16 cellular contexts compared by ENCODE assay signal in genomic region chr6:10237284-10238043, GRCh38.
DNase-seq lines count a peak whose midpoint lies in the region; ATAC-seq, FAIRE-seq and TF ChIP-seq lines count a peak whose summit lies in the region.
"Had no signal": no experiment of that assay in that cellular context is flagged by ENCODE, and none has a peak within 500 bp of the region (broad histone marks: within the 10 kb centered on the region; RNA-seq: fewer than 3 reads in every experiment).

No MANE protein-coding gene starts in this region.

- H3K27ac ChIP-seq in Panc1 (ENCODE audit: low read length) (no peak overlapping the region; the same call in 1 of the 2 replicates), epithelial cell of prostate (peak overlapping the region; percentile 44), small intestine (ENCODE audit: low read depth in 1 of 2, low read length in 1 of 2) (no peak overlapping the region)

- FAIRE-seq in H54 (lab: Jason Lieb, UNC) = peak; percentile 99
- no peak for FAIRE-seq in small intestine (lab: Jason Lieb, UNC)
- FAIRE-seq: endothelial cell of umbilical vein, GM18507 had no signal

- BruUV-seq in Panc1 (replicated peaks; lab: Mats Ljungman, UMichigan) = no TSS peak

- 71 to 78% (median 75%) methylated on average over 10 of the region's 10 CpGs for WGBS in small intestine, 3 donors

- no peaks in the 10 kb centered on the region for H3K9me3 ChIP-seq in Panc1 (ENCODE audit: control insufficient read depth, insufficient read depth, low read depth, low read length)
- H3K9me3 ChIP-seq in small intestine (ENCODE audit: control insufficient read depth, low read depth) = no peaks in the 10 kb centered on the region

- in situ Hi-C loops in Panc1 (cut with HindIII; ENCODE audit: low pct_unique_long_range_greater_than_20kb, low sequenced_read_pairs) = no loop called here

- no peaks in the 10 kb centered on the region for H3K36me3 ChIP-seq in Panc1 (ENCODE audit: control insufficient read depth, insufficient read depth, low read length)
- no peaks in the 10 kb centered on the region for H3K36me3 ChIP-seq in small intestine (ENCODE audit: control insufficient read depth in 2 of 2, insufficient read depth in 2 of 2, low read length in 2 of 2)

- TF ChIP-seq POLR2A in H54 (IDR thresholded peaks at IDR 0.05; ENCODE audit: low read depth, low read length) = no peak
- TF ChIP-seq POLR2A in GM18505 (IDR thresholded peaks at IDR 0.05; ENCODE audit: borderline replicate concordance, extremely low read depth, insufficient read depth, insufficient read length) = no peak

- TF ChIP-seq CTCF in Panc1 (IDR thresholded peaks at IDR 0.05) (no peak), GM20000 (IDR thresholded peaks at IDR 0.05; ENCODE audit: extremely low read depth, missing control alignments) (no peak)

- POLR2A ChIA-PET in Panc1 (lab: Charles Lee) = no interaction called here

- H3K4me3 ChIP-seq in Panc1 (ENCODE audit: low read depth in 2 of 2, low read length in 2 of 2) (no peak overlapping the region), small intestine (ENCODE audit: low read depth in 1 of 2, low read length in 2 of 2) (no peak overlapping the region)

- H3K27me3 ChIP-seq in Panc1 (ENCODE audit: control insufficient read depth, insufficient read depth, low read length) (no peaks in the 10 kb centered on the region), small intestine (ENCODE audit: control insufficient read depth in 2 of 2, insufficient read depth in 2 of 2, low read length in 2 of 2) (no peaks in the 10 kb centered on the region)

- H3K4me1 ChIP-seq in Panc1 (ENCODE audit: control insufficient read depth, insufficient read depth, low read length) (peaks cover 9% of the 10 kb centered on the region; the same call in 1 of the 2 replicates), small intestine (ENCODE audit: control insufficient read depth in 2 of 2, insufficient read depth in 1 of 2, low read depth in 1 of 2, low read length in 1 of 2) (no peaks in the 10 kb centered on the region)

- intact Hi-C loops in Panc1 (cut with micrococcal nuclease; ENCODE audit: unreplicated experiment) = no loop called here

- DNase-seq in H54 (ENCODE audit: insufficient read length, low spot score) (peak; percentile 59), Panc1 (ENCODE audit: low read depth, low spot score) (peak; percentile 64), epithelial cell of prostate (ENCODE audit: low read depth, low spot score) (peak; percentile 87), small intestine (peak; percentile 4), GM20000 (ENCODE audit: low spot score) (no peak)
- DNase-seq in stimulated activated naive CD4-positive, alpha-beta T cell (lab: John Stamatoyannopoulos, UW) = no peak
- DNase-seq: activated T-cell treated with anti-CD3 and anti-CD28 coated beads, Interleukin-2, amount 50 U/mL, for 48 hours; CD4-positive, alpha-beta T cell; GDM1; left ventricle myocardium superior; naive thymus-derived CD8-positive, alpha-beta T cell; NCI-H526; stimulated activated CD4-positive, alpha-beta T cell treated with anti-CD3 and anti-CD28 coated beads, Interleukin-2, amount 100 ng/mL, for 24 hours had no signal

- peak; percentile 63; the same call in 1 of the 2 replicates for ATAC-seq in Panc1
- no peak for ATAC-seq in GM18505 (IDR thresholded peaks at IDR 0.05; ENCODE audit: unreplicated experiment)
- ATAC-seq: left ventricle myocardium superior; naive thymus-derived CD8-positive, alpha-beta T cell had no signal

- CTCF ChIA-PET in Panc1 (lab: Charles Lee) = no interaction called here

Comparison
In these comparisons a context has a peak if more than half of its experiments do, and no peak if none do; other contexts are left out.
1. DNase-seq: peak in H54 (single experiment), Panc1 (single experiment), epithelial cell of prostate (single experiment) and small intestine (single experiment); none in GM20000 (single experiment) and stimulated activated naive CD4-positive, alpha-beta T cell (0 of 6).